Comparison of ENCODE assay signal across 1 cellular context in genomic region chrX:9293051-9293496, GRCh38.
TF ChIP-seq lines count a peak whose summit lies in the region.

No MANE protein-coding gene starts in this region.

TF ChIP-seq in GM23338, 12 proteins besides CTCF, POLR2A, EP300 and RAD21 (continued from another document):
- TF ChIP-seq, protein P1, sequence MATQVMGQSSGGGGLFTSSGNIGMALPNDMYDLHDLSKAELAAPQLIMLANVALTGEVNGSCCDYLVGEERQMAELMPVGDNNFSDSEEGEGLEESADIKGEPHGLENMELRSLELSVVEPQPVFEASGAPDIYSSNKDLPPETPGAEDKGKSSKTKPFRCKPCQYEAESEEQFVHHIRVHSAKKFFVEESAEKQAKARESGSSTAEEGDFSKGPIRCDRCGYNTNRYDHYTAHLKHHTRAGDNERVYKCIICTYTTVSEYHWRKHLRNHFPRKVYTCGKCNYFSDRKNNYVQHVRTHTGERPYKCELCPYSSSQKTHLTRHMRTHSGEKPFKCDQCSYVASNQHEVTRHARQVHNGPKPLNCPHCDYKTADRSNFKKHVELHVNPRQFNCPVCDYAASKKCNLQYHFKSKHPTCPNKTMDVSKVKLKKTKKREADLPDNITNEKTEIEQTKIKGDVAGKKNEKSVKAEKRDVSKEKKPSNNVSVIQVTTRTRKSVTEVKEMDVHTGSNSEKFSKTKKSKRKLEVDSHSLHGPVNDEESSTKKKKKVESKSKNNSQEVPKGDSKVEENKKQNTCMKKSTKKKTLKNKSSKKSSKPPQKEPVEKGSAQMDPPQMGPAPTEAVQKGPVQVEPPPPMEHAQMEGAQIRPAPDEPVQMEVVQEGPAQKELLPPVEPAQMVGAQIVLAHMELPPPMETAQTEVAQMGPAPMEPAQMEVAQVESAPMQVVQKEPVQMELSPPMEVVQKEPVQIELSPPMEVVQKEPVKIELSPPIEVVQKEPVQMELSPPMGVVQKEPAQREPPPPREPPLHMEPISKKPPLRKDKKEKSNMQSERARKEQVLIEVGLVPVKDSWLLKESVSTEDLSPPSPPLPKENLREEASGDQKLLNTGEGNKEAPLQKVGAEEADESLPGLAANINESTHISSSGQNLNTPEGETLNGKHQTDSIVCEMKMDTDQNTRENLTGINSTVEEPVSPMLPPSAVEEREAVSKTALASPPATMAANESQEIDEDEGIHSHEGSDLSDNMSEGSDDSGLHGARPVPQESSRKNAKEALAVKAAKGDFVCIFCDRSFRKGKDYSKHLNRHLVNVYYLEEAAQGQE (IDR thresholded peaks at IDR 0.05; ENCODE audit: unreplicated experiment): no peak
- no peak for TF ChIP-seq ZNF114 (CRISPR knock-in tag; IDR thresholded peaks at IDR 0.05)
